9 cellular contexts compared by ENCODE assay signal in genomic region chr21:32994305-32994704, GRCh38. TPM values are rescaled to one million over a fixed set of nuclear protein-coding genes. Genes with fewer than 3 reads are reported as not detected.
DNase-seq lines count a peak whose midpoint lies in the region; ATAC-seq and TF ChIP-seq lines count a peak whose summit lies in the region.
"Had no signal": no experiment of that assay in that cellular context is flagged by ENCODE, and none has a peak within 500 bp of the region (broad histone marks: within the 10 kb centered on the region; RNA-seq: fewer than 3 reads in every experiment).

No MANE protein-coding gene starts in this region.

- no peaks in the 10 kb centered on the region for H3K4me1 ChIP-seq in transverse colon

- H3K36me3 ChIP-seq in transverse colon: no peaks in the 10 kb centered on the region

- 48 to 54% methylated on average over 3 of the region's 3 CpGs for WGBS in transverse colon (ENCODE audit: low coverage in 1 of 2), 2 donors

- no peak overlapping the region for H3K27ac ChIP-seq in transverse colon

- intact Hi-C loops in transverse colon (cut with DNase I; ENCODE audit: low total_unique reads): no loop called here

- no peak for ATAC-seq in HG03520 (IDR thresholded peaks at IDR 0.05; ENCODE audit: unreplicated experiment)

- H3K9me3 ChIP-seq in transverse colon: no peaks in the 10 kb centered on the region

- H3K27me3 ChIP-seq in transverse colon: peaks cover 50% of the 10 kb centered on the region

- no peak for TF ChIP-seq EP300 in transverse colon (IDR thresholded peaks at IDR 0.05; ENCODE audit: low read depth)

- in situ Hi-C loops in transverse colon (cut with MboI; ENCODE audit: low pct_ligation_motif_present in 1 of 4, low pct_unique_long_range_greater_than_20kb in 1 of 4, low sequenced_read_pairs in 3 of 4): no loop called here

- TF ChIP-seq POLR2A in transverse colon (IDR thresholded peaks at IDR 0.05): no peak

- no peak overlapping the region for H3K4me3 ChIP-seq in transverse colon

- DNase-seq in ELR (ENCODE audit: low read depth): peak; percentile 47
- peak; percentile 34 for DNase-seq in M059J (ENCODE audit: low read depth)
- peak; percentile 37 for DNase-seq in astrocyte of the hippocampus (ENCODE audit: low read depth, low spot score)
- peak; percentile 23 for DNase-seq in myocyte (ENCODE audit: low read depth)
- DNase-seq in NCI-H2227 treated with DMSO at 0.1 percent for 48 hours (lab: John Stamatoyannopoulos, UW): no peak
- DNase-seq in transverse colon: no peak
- no peak for DNase-seq in NCI-H146 treated with DMSO at 0.1 percent for 48 hours (lab: John Stamatoyannopoulos, UW; ENCODE audit: unreplicated experiment)
- DNase-seq: activated CD4-positive, alpha-beta T cell treated with anti-CD3 and anti-CD28 coated beads, Interleukin-2, amount 50 U/mL, for 4 hours had no signal

- no peak for TF ChIP-seq CTCF in transverse colon (IDR thresholded peaks at IDR 0.05)

RNA-seq across cellular contexts. Expression of gene OLIG2, which starts 31.4 kb away (rescaled TPM):
- total RNA-seq in M059J (2014; rRNA removed; shearing (Covaris generic)): not detected in 2 replicates
- total RNA-seq in myocyte (not detected in 2 replicates), transverse colon (not detected)
- not detected for polyA plus RNA-seq in myocyte (2012)

Comparison
In these comparisons a context has a peak if more than half of its experiments do, and no peak if none do; other contexts are left out.
1. DNase-seq: peak in ELR (single experiment), M059J (single experiment), astrocyte of the hippocampus (single experiment) and myocyte (single experiment); none in NCI-H2227 treated with DMSO at 0.1 percent for 48 hours (single experiment), transverse colon (single experiment) and NCI-H146 treated with DMSO at 0.1 percent for 48 hours (single experiment).